Comparison of ENCODE assay signal across 8 cellular contexts in genomic region chr19:46714523-46715106, GRCh38. TPM values are rescaled to one million over a fixed set of nuclear protein-coding genes. Genes with fewer than 3 reads are reported as not detected.
A peak's percentile ranks its signal among the peaks of the same experiment; 100 is the strongest.
DNase-seq lines count a peak whose midpoint lies in the region; ATAC-seq lines count a peak whose summit lies in the region.

No MANE protein-coding gene starts in this region.

- peaks cover 14% of the 10 kb centered on the region for H3K36me3 ChIP-seq in CD4-positive, alpha-beta memory T cell (ENCODE audit: insufficient read depth, low read length)

- peak overlapping the region; percentile 82 to 94 for H3K4me3 ChIP-seq in CD4-positive, alpha-beta memory T cell (ENCODE audit: low read length in 2 of 2)

- CTCF ChIA-PET in CD4-positive, alpha-beta memory T cell (lab: Charles Lee; ENCODE audit: partially characterized antibody) = interaction anchor here (0.6 to 4.7 kb wide), 11 partner anchors 11 to 533 kb away, joined by 3 to 57 read pairs (median 5); partner anchors contain the start of gene DACT3

- peak overlapping the region; percentile 95 to 99 (median 98) for H3K27ac Mint-ChIP-seq in CD4-positive, alpha-beta memory T cell
- H3K27ac Mint-ChIP-seq in IgD-negative memory B cell = peak overlapping the region; percentile 97 to 99 (median 98)
- H3K27ac Mint-ChIP-seq in activated T-helper 1 cell treated with anti-CD3 and anti-CD28 coated beads, Interleukin-12 subunit alpha, Interleukin-12 subunit beta, Interleukin-2, Interleukin-4 antibody, amounts not matched to agents 30 ng/mL and 10 ng/mL and 1 ng/mL, durations not matched to agents 14 hours and 24 hours and 36 hours = peak overlapping the region; percentile 87

- H3K27ac ChIP-seq in CD4-positive, alpha-beta memory T cell (ENCODE audit: low read depth, low read length) = peak overlapping the region; percentile 95

- H3K36me3 Mint-ChIP-seq in CD4-positive, alpha-beta memory T cell = peaks cover 8 to 49% of the 10 kb centered on the region in 2 donors
- H3K36me3 Mint-ChIP-seq in IgD-negative memory B cell = peaks cover 1% of the 10 kb centered on the region
- peaks cover 15% of the 10 kb centered on the region for H3K36me3 Mint-ChIP-seq in activated T-helper 1 cell treated with anti-CD3 and anti-CD28 coated beads, Interleukin-12 subunit alpha, Interleukin-12 subunit beta, Interleukin-2, Interleukin-4 antibody, amounts not matched to agents 30 ng/mL and 10 ng/mL and 1 ng/mL, durations not matched to agents 14 hours and 24 hours and 36 hours (ENCODE audit: low read depth)

- intact Hi-C loops in CD4-positive, alpha-beta memory T cell (cut with micrococcal nuclease) = loop anchor here (2.0 to 5.0 kb wide), 2 partner anchors 54 to 102 kb away; partner anchors contain the start of gene DACT3
- intact Hi-C loops in activated T-helper 1 cell treated with anti-CD3 and anti-CD28 coated beads, Interleukin-12 subunit alpha, Interleukin-12 subunit beta, Interleukin-2, Interleukin-4 antibody, amounts not matched to agents 30 ng/mL and 10 ng/mL and 1 ng/mL, durations not matched to agents 14 hours and 24 hours and 36 hours (cut with micrococcal nuclease) = loop anchor here (2.0 kb wide), 2 partner anchors 98 to 114 kb away; partner anchors contain the start of gene CALM3
- intact Hi-C loops in left cardiac atrium (cut with DNase I) = no loop called here

- DNase-seq in CD4-positive, alpha-beta memory T cell = peak in 4 of 5 donors; percentile 74 to 80 (median 78)
- peak; percentile 67 for DNase-seq in activated T-helper 1 cell treated with anti-CD3 and anti-CD28 coated beads, Interleukin-12 subunit alpha, Interleukin-12 subunit beta, Interleukin-2, Interleukin-4 antibody, amounts not matched to agents 30 ng/mL and 10 ng/mL and 1 ng/mL, durations not matched to agents 14 hours and 24 hours and 36 hours (ENCODE audit: low spot score)
- no peak for DNase-seq in left cardiac atrium
- peak; percentile 26 to 46 for DNase-seq in stimulated activated CD4-positive, alpha-beta T cell treated with anti-CD3 and anti-CD28 coated beads, Interleukin-15, amount 100 ng/mL, for 48 hours (ENCODE audit: low read depth in 2 of 2)
- no peak for DNase-seq in NOMO-1 (lab: John Stamatoyannopoulos, UW; ENCODE audit: unreplicated experiment in 2 of 2)
- no peak for DNase-seq in C1 segment of cervical spinal cord (lab: John Stamatoyannopoulos, UW)
- no peak for DNase-seq in cerebellar cortex (ENCODE audit: low spot score)

- no peaks in the 10 kb centered on the region for H3K9me3 ChIP-seq in CD4-positive, alpha-beta memory T cell (ENCODE audit: control insufficient read depth in 1 of 2, low read length in 2 of 2)

- POLR2A ChIA-PET in CD4-positive, alpha-beta memory T cell (lab: Charles Lee; ENCODE audit: partially characterized antibody) = interaction anchor here (0.6 to 10.8 kb wide), 23 partner anchors 9 to 559 kb away, joined by 3 to 72 read pairs (median 6); partner anchors contain the start of genes AP2S1, CALM3, SLC1A5 and ZC3H4

- H3K4me1 ChIP-seq in CD4-positive, alpha-beta memory T cell (ENCODE audit: insufficient read depth, low read length) = peaks cover 41% of the 10 kb centered on the region

- H3K27me3 ChIP-seq in CD4-positive, alpha-beta memory T cell (ENCODE audit: insufficient read depth, low read length) = no peaks in the 10 kb centered on the region

- H3K4me3 Mint-ChIP-seq in CD4-positive, alpha-beta memory T cell = peak overlapping the region; percentile 93 to 98 (median 94)
- peak overlapping the region; percentile 92 to 99 (median 97) for H3K4me3 Mint-ChIP-seq in IgD-negative memory B cell
- peak overlapping the region; percentile 93 for H3K4me3 Mint-ChIP-seq in activated T-helper 1 cell treated with anti-CD3 and anti-CD28 coated beads, Interleukin-12 subunit alpha, Interleukin-12 subunit beta, Interleukin-2, Interleukin-4 antibody, amounts not matched to agents 30 ng/mL and 10 ng/mL and 1 ng/mL, durations not matched to agents 14 hours and 24 hours and 36 hours

- peaks cover 25 to 57% (median 38%) of the 10 kb centered on the region in 4 donors for H3K4me1 Mint-ChIP-seq in CD4-positive, alpha-beta memory T cell
- peaks cover 22 to 36% (median 27%) of the 10 kb centered on the region in 3 donors for H3K4me1 Mint-ChIP-seq in IgD-negative memory B cell
- peaks cover 33% of the 10 kb centered on the region for H3K4me1 Mint-ChIP-seq in activated T-helper 1 cell treated with anti-CD3 and anti-CD28 coated beads, Interleukin-12 subunit alpha, Interleukin-12 subunit beta, Interleukin-2, Interleukin-4 antibody, amounts not matched to agents 30 ng/mL and 10 ng/mL and 1 ng/mL, durations not matched to agents 14 hours and 24 hours and 36 hours (ENCODE audit: low read depth)

- peak; percentile 0 to 1 for ATAC-seq in left cardiac atrium

- H3K27me3 Mint-ChIP-seq in CD4-positive, alpha-beta memory T cell = no peaks in the 10 kb centered on the region
- H3K27me3 Mint-ChIP-seq in IgD-negative memory B cell = no peaks in the 10 kb centered on the region
- H3K27me3 Mint-ChIP-seq in activated T-helper 1 cell treated with anti-CD3 and anti-CD28 coated beads, Interleukin-12 subunit alpha, Interleukin-12 subunit beta, Interleukin-2, Interleukin-4 antibody, amounts not matched to agents 30 ng/mL and 10 ng/mL and 1 ng/mL, durations not matched to agents 14 hours and 24 hours and 36 hours (ENCODE audit: insufficient read depth) = no peaks in the 10 kb centered on the region

- peaks cover 0 to 3% (median 0%) of the 10 kb centered on the region in 8 donors for H3K9me3 Mint-ChIP-seq in CD4-positive, alpha-beta memory T cell
- no peaks in the 10 kb centered on the region for H3K9me3 Mint-ChIP-seq in IgD-negative memory B cell
- H3K9me3 Mint-ChIP-seq in activated T-helper 1 cell treated with anti-CD3 and anti-CD28 coated beads, Interleukin-12 subunit alpha, Interleukin-12 subunit beta, Interleukin-2, Interleukin-4 antibody, amounts not matched to agents 30 ng/mL and 10 ng/mL and 1 ng/mL, durations not matched to agents 14 hours and 24 hours and 36 hours = no peaks in the 10 kb centered on the region

RNA-seq across cellular contexts. Expression of gene PRKD2, which starts 2.3 kb away (rescaled TPM):
- total RNA-seq in CD4-positive, alpha-beta memory T cell = 100 to 1,000 TPM; 115 to 122 TPM
- 10 to 100 TPM; 27.6 to 88.9 TPM for polyA plus RNA-seq in CD4-positive, alpha-beta memory T cell
- polyA plus RNA-seq in IgD-negative memory B cell = 143 TPM
- 88.6 and 92.9 TPM in 2 replicates for total RNA-seq in activated T-helper 1 cell treated with anti-CD3 and anti-CD28 coated beads, Interleukin-12 subunit alpha, Interleukin-12 subunit beta, Interleukin-2, Interleukin-4 antibody, amounts not matched to agents 30 ng/mL and 10 ng/mL and 1 ng/mL, durations not matched to agents 14 hours and 24 hours and 36 hours
- 10 to 100 TPM; 14.9 to 18.0 TPM for total RNA-seq in left cardiac atrium

RNA-seq across cellular contexts. Expression of gene FKRP, which starts 31.2 kb away (rescaled TPM):
- 10 to 100 TPM; 24.4 to 28.9 TPM for total RNA-seq in CD4-positive, alpha-beta memory T cell
- polyA plus RNA-seq in CD4-positive, alpha-beta memory T cell = 1 to 10 TPM; 3.0 to 5.7 TPM
- 5.9 TPM for polyA plus RNA-seq in IgD-negative memory B cell
- 25.1 and 26.6 TPM in 2 replicates for total RNA-seq in activated T-helper 1 cell treated with anti-CD3 and anti-CD28 coated beads, Interleukin-12 subunit alpha, Interleukin-12 subunit beta, Interleukin-2, Interleukin-4 antibody, amounts not matched to agents 30 ng/mL and 10 ng/mL and 1 ng/mL, durations not matched to agents 14 hours and 24 hours and 36 hours
- 10 to 100 TPM; 12.4 to 17.3 TPM for total RNA-seq in left cardiac atrium

RNA-seq across cellular contexts. Expression of gene STRN4, which starts 31.6 kb away (rescaled TPM):
- 10 to 100 TPM; 81.2 to 88.8 TPM for total RNA-seq in CD4-positive, alpha-beta memory T cell
- polyA plus RNA-seq in CD4-positive, alpha-beta memory T cell = 10 to 100 TPM; 13.9 to 23.0 TPM
- 33.3 TPM for polyA plus RNA-seq in IgD-negative memory B cell
- total RNA-seq in activated T-helper 1 cell treated with anti-CD3 and anti-CD28 coated beads, Interleukin-12 subunit alpha, Interleukin-12 subunit beta, Interleukin-2, Interleukin-4 antibody, amounts not matched to agents 30 ng/mL and 10 ng/mL and 1 ng/mL, durations not matched to agents 14 hours and 24 hours and 36 hours = 106 and 116 TPM in 2 replicates
- 10 to 100 TPM; 37.2 to 61.9 TPM for total RNA-seq in left cardiac atrium

RNA-seq across cellular contexts. Expression of gene DACT3, which starts 53.6 kb away (rescaled TPM):
- not detected for total RNA-seq in CD4-positive, alpha-beta memory T cell
- not detected for polyA plus RNA-seq in CD4-positive, alpha-beta memory T cell
- polyA plus RNA-seq in IgD-negative memory B cell = not detected
- total RNA-seq in activated T-helper 1 cell treated with anti-CD3 and anti-CD28 coated beads, Interleukin-12 subunit alpha, Interleukin-12 subunit beta, Interleukin-2, Interleukin-4 antibody, amounts not matched to agents 30 ng/mL and 10 ng/mL and 1 ng/mL, durations not matched to agents 14 hours and 24 hours and 36 hours = 4.3 and 5.7 TPM in 2 replicates
- 10 to 100 TPM; 15.1 to 15.4 TPM for total RNA-seq in left cardiac atrium

Comparison
In these comparisons a context has a peak if more than half of its experiments do, and no peak if none do; other contexts are left out.
1. DNase-seq: peak in CD4-positive, alpha-beta memory T cell (4 of 5), activated T-helper 1 cell treated with anti-CD3 and anti-CD28 coated beads, Interleukin-12 subunit alpha, Interleukin-12 subunit beta, Interleukin-2, Interleukin-4 antibody, amounts not matched to agents 30 ng/mL and 10 ng/mL and 1 ng/mL, durations not matched to agents 14 hours and 24 hours and 36 hours (single experiment) and stimulated activated CD4-positive, alpha-beta T cell treated with anti-CD3 and anti-CD28 coated beads, Interleukin-15, amount 100 ng/mL, for 48 hours (2 of 2); none in left cardiac atrium (single experiment), NOMO-1 (0 of 2), C1 segment of cervical spinal cord (0 of 14) and cerebellar cortex (single experiment).
2. intact Hi-C loops: an anchor here in CD4-positive, alpha-beta memory T cell (2.0 to 5.0 kb wide) and activated T-helper 1 cell treated with anti-CD3 and anti-CD28 coated beads, Interleukin-12 subunit alpha, Interleukin-12 subunit beta, Interleukin-2, Interleukin-4 antibody, amounts not matched to agents 30 ng/mL and 10 ng/mL and 1 ng/mL, durations not matched to agents 14 hours and 24 hours and 36 hours (2.0 kb wide); none called in left cardiac atrium.
3. Peak in every context shown above with its lines, with median percentiles within 50 percentile points of each other: H3K27ac Mint-ChIP-seq and H3K4me3 Mint-ChIP-seq.